Comparison of ENCODE assay signal across 14 cellular contexts in the genomic region with DNA sequence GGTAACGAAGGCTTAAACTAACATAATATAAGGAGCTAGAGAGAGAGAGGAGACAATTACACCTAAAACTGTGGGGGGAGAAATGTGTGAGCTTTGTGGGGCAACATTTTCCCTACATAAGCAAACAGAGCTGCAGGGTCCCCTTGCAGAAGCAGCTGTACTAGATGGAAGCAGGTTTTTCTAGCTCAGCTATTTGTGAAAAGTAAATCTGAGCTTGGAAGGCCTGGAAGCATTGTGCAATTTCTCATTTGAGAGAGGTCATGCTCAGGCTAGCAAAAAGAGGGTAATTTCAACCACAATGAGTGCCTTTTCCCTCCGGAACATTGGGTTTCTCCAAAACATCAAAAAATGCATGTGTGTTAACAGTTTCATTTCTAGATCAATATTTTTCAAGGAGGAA.
A peak's percentile ranks its signal among the peaks of the same experiment; 100 is the strongest.
DNase-seq lines count a peak whose midpoint lies in the region; ATAC-seq, FAIRE-seq and TF ChIP-seq lines count a peak whose summit lies in the region.
"Had no signal": no experiment of that assay in that cellular context is flagged by ENCODE, and none has a peak within 500 bp of the region (broad histone marks: within the 10 kb centered on the region; RNA-seq: fewer than 3 reads in every experiment).

No MANE protein-coding gene starts in this region.

- intact Hi-C loops in CD8-positive, alpha-beta T cell (cut with DNase I, micrococcal nuclease), result loop anchor here (5.0 kb wide), 5 partner anchors 45 to 135 kb away; no protein-coding TSS in a partner anchor
- intact Hi-C loops in tibial artery (cut with DNase I; ENCODE audit: low total_unique reads), result no loop called here
- intact Hi-C loops in left colon (cut with DNase I, micrococcal nuclease), result no loop called here

- H3K27me3 ChIP-seq in CD8-positive, alpha-beta T cell (ENCODE audit: insufficient read depth, low read length), result no peaks in the 10 kb centered on the region
- no peaks in the 10 kb centered on the region for H3K27me3 ChIP-seq in small intestine (ENCODE audit: control insufficient read depth in 2 of 2, insufficient read depth in 2 of 2, low read length in 2 of 2)
- peaks cover 0 to 5% of the 10 kb centered on the region in 2 donors for H3K27me3 ChIP-seq in tibial artery
- H3K27me3 ChIP-seq: right atrium auricular region had no signal

- no peaks in the 10 kb centered on the region for H3K27me3 Mint-ChIP-seq in CD8-positive, alpha-beta T cell (ENCODE audit: low read depth)
- no peaks in the 10 kb centered on the region for H3K27me3 Mint-ChIP-seq in mesothelial cell of epicardium (ENCODE audit: low read depth)
- H3K27me3 Mint-ChIP-seq: effector memory CD8-positive, alpha-beta T cell had no signal

- H3K4me1 ChIP-seq in CD8-positive, alpha-beta T cell (ENCODE audit: insufficient read depth, low read length), result peaks cover 54% of the 10 kb centered on the region
- H3K4me1 ChIP-seq in small intestine (ENCODE audit: control insufficient read depth in 2 of 2, insufficient read depth in 1 of 2, low read depth in 1 of 2, low read length in 1 of 2) (no peaks in the 10 kb centered on the region), tibial artery (peaks cover 0 to 7% (median 3%) of the 10 kb centered on the region in 4 donors)
- H3K4me1 ChIP-seq: right atrium auricular region had no signal

- peaks cover 63% of the 10 kb centered on the region for H3K4me1 Mint-ChIP-seq in CD8-positive, alpha-beta T cell (ENCODE audit: low read depth)
- peaks cover 58% of the 10 kb centered on the region for H3K4me1 Mint-ChIP-seq in mesothelial cell of epicardium

- H3K4me3 ChIP-seq in CD8-positive, alpha-beta T cell (ENCODE audit: low read depth, low read length), result no peak overlapping the region
- H3K4me3 ChIP-seq in astrocyte of the spinal cord (ENCODE audit: low read depth, low read length), result no peak overlapping the region
- no peak overlapping the region for H3K4me3 ChIP-seq in small intestine (ENCODE audit: low read depth in 1 of 2, low read length in 2 of 2)
- H3K4me3 ChIP-seq in tibial artery, result no peak overlapping the region
- H3K4me3 ChIP-seq: right atrium auricular region had no signal

- CTCF ChIA-PET in CD8-positive, alpha-beta T cell (lab: Charles Lee), result no interaction called here

- no peak for TF ChIP-seq CTCF in CD8-positive, alpha-beta T cell (IDR thresholded peaks at IDR 0.05)
- TF ChIP-seq CTCF in astrocyte of the spinal cord (IDR thresholded peaks at IDR 0.05; ENCODE audit: low read depth, low read length) (no peak), mesothelial cell of epicardium (IDR thresholded peaks at IDR 0.05; ENCODE audit: unreplicated experiment) (no peak), tibial artery (IDR thresholded peaks at IDR 0.05) (no peak)

- H3K9me3 Mint-ChIP-seq in CD8-positive, alpha-beta T cell, result no peaks in the 10 kb centered on the region
- no peaks in the 10 kb centered on the region for H3K9me3 Mint-ChIP-seq in mesothelial cell of epicardium
- H3K9me3 Mint-ChIP-seq: effector memory CD8-positive, alpha-beta T cell had no signal

- no peak overlapping the region for H3K27ac ChIP-seq in CD8-positive, alpha-beta T cell (ENCODE audit: low read depth, low read length)
- H3K27ac ChIP-seq in small intestine (ENCODE audit: low read depth in 1 of 2, low read length in 1 of 2) (no peak overlapping the region), tibial artery (no peak overlapping the region)
- H3K27ac ChIP-seq: 22Rv1, right atrium auricular region had no signal

- no peaks in the 10 kb centered on the region for H3K9me3 ChIP-seq in CD8-positive, alpha-beta T cell (ENCODE audit: low read length)
- H3K9me3 ChIP-seq in small intestine (ENCODE audit: control insufficient read depth, low read depth), result no peaks in the 10 kb centered on the region
- H3K9me3 ChIP-seq in tibial artery, result no peaks in the 10 kb centered on the region
- H3K9me3 ChIP-seq: right atrium auricular region had no signal

- POLR2A ChIA-PET in CD8-positive, alpha-beta T cell (lab: Charles Lee), result interaction anchor here (0.7 kb wide), 1 partner anchor 13 kb away, joined by 3 read pairs; no protein-coding TSS in a partner anchor

- 75 to 86% (median 82%) methylated on average over 2 of the region's 2 CpGs for WGBS in small intestine, 3 donors

- peak overlapping the region; percentile 60 for H3K27ac Mint-ChIP-seq in CD8-positive, alpha-beta T cell
- peak overlapping the region; percentile 83 for H3K27ac Mint-ChIP-seq in mesothelial cell of epicardium

- DNase-seq in DMS 273 (lab: John Stamatoyannopoulos, UW; ENCODE audit: unreplicated experiment), result peak; percentile 22
- no peak for DNase-seq in DMS 273 treated with DMSO at 0.1 percent for 48 hours (lab: John Stamatoyannopoulos, UW)
- no peak for DNase-seq in CD8-positive, alpha-beta T cell
- DNase-seq in astrocyte of the spinal cord (ENCODE audit: low read depth, low spot score), result peak; percentile 36
- no peak for DNase-seq in mesothelial cell of epicardium (ENCODE audit: low spot score in 2 of 2, unreplicated experiment in 2 of 2)
- no peak for DNase-seq in small intestine
- no peak for DNase-seq in tibial artery
- DNase-seq in left colon, result no peak
- DNase-seq: activated gamma-delta T cell treated with Interleukin-2 at 50 U/mL for 16 hours; effector memory CD8-positive, alpha-beta T cell; NCI-H446 treated with DMSO at 0.1 percent for 48 hours had no signal

- H3K4me3 Mint-ChIP-seq in CD8-positive, alpha-beta T cell, result peak overlapping the region; percentile 19
- H3K4me3 Mint-ChIP-seq in mesothelial cell of epicardium, result no peak overlapping the region
- H3K4me3 Mint-ChIP-seq: effector memory CD8-positive, alpha-beta T cell had no signal

- in situ Hi-C loops in astrocyte of the spinal cord (cut with HindIII; ENCODE audit: low sequenced_read_pairs), result no loop called here

- no peak for FAIRE-seq in small intestine (lab: Jason Lieb, UNC)
- FAIRE-seq: GM19239 had no signal

- no peaks in the 10 kb centered on the region for H3K36me3 ChIP-seq in CD8-positive, alpha-beta T cell (ENCODE audit: insufficient read depth, low read length)
- H3K36me3 ChIP-seq in small intestine (ENCODE audit: control insufficient read depth in 2 of 2, insufficient read depth in 2 of 2, low read length in 2 of 2) (no peaks in the 10 kb centered on the region), tibial artery (no peaks in the 10 kb centered on the region)
- H3K36me3 ChIP-seq: right atrium auricular region had no signal

- no peaks in the 10 kb centered on the region for H3K36me3 Mint-ChIP-seq in CD8-positive, alpha-beta T cell
- H3K36me3 Mint-ChIP-seq in mesothelial cell of epicardium, result no peaks in the 10 kb centered on the region

- no peak for ATAC-seq in CD8-positive, alpha-beta T cell
- ATAC-seq in left colon, result no peak
- ATAC-seq: effector memory CD8-positive, alpha-beta T cell had no signal

Comparison
In these comparisons a context has a peak if more than half of its experiments do, and no peak if none do; other contexts are left out.
1. DNase-seq: peak in DMS 273 (single experiment) and astrocyte of the spinal cord (single experiment); none in DMS 273 treated with DMSO at 0.1 percent for 48 hours (single experiment), CD8-positive, alpha-beta T cell (0 of 7), mesothelial cell of epicardium (0 of 2), small intestine (single experiment), tibial artery (0 of 2) and left colon (0 of 2).
2. intact Hi-C loops: an anchor here in CD8-positive, alpha-beta T cell (5.0 kb wide); none called in tibial artery and left colon.